ENCODE assay signal across 27 cellular contexts in genomic region chr10:28743576-28743975, GRCh38.
DNase-seq lines count a peak whose midpoint lies in the region; ATAC-seq, FAIRE-seq and TF ChIP-seq lines count a peak whose summit lies in the region.
"Had no signal": no experiment of that assay in that cellular context is flagged by ENCODE, and none has a peak within 500 bp of the region (broad histone marks: within the 10 kb centered on the region; RNA-seq: fewer than 3 reads in every experiment).

No MANE protein-coding gene starts in this region.

- H3K27ac ChIP-seq in HepG2 (ENCODE audit: extremely low read length, insufficient read depth, low read length) (no peak overlapping the region), right lobe of liver (no peak overlapping the region), HEK293 (ENCODE audit: extremely low read depth, low read depth, low read length) (no peak overlapping the region), body of pancreas (peak overlapping the region; percentile 25 to 81 (median 60)), upper lobe of right lung (no peak overlapping the region)
- H3K27ac ChIP-seq: KMS-11 had no signal

- TF ChIP-seq CTCF in HepG2 (CRISPR knock-in tag; IDR thresholded peaks at IDR 0.05) = no peak
- no peak for TF ChIP-seq CTCF in right lobe of liver (IDR thresholded peaks at IDR 0.05)
- no peak for TF ChIP-seq CTCF in HEK293 (tag by site-specific recombination; IDR thresholded peaks at IDR 0.05)
- no peak for TF ChIP-seq CTCF in body of pancreas (IDR thresholded peaks at IDR 0.05)
- no peak for TF ChIP-seq CTCF in upper lobe of right lung (IDR thresholded peaks at IDR 0.05)

- H2AFZ ChIP-seq in HepG2 (ENCODE audit: low read length) = peak overlapping the region; percentile 44

- TF ChIP-seq POLR2A in HepG2 (IDR thresholded peaks at IDR 0.05; ENCODE audit: insufficient read depth in 1 of 2, low read depth in 2 of 2, low read length in 2 of 2) (no peak), right lobe of liver (IDR thresholded peaks at IDR 0.05) (no peak), body of pancreas (IDR thresholded peaks at IDR 0.05) (peak in 2 of 3 donors; percentile 39 to 51)

- peak; percentile 57 for ATAC-seq in HepG2
- no peak for ATAC-seq in right lobe of liver
- peak; percentile 93 for ATAC-seq in body of pancreas
- peak; percentile 15 for ATAC-seq in upper lobe of right lung
- ATAC-seq in activated naive CD4-positive, alpha-beta T cell treated with anti-CD3 and anti-CD28 coated beads, Interleukin-2, amount 50 U/mL, for 72 hours = no peak
- ATAC-seq: A549; CD8-positive, alpha-beta T cell; Panc1 had no signal

- H3K27me3 ChIP-seq in HepG2 (ENCODE audit: control insufficient read depth in 1 of 2, insufficient read depth in 2 of 2, low read length in 2 of 2) (no peaks in the 10 kb centered on the region; a peak in 1 of 5 replicates), right lobe of liver (no peaks in the 10 kb centered on the region), body of pancreas (no peaks in the 10 kb centered on the region), upper lobe of right lung (no peaks in the 10 kb centered on the region)

- CTCF ChIA-PET in HepG2 (lab: Yijun Ruan, JAX; ENCODE audit: low intra/inter-chr PET ratio, low total read pairs) = no interaction called here
- CTCF ChIA-PET in HEK293 (lab: Yijun Ruan, JAX) = interaction anchor here (0.7 to 1.0 kb wide), 2 partner anchors 11 to 115 kb away, joined by 3 read pairs; no protein-coding TSS in a partner anchor

- no peak overlapping the region for H3K9ac ChIP-seq in HepG2 (ENCODE audit: insufficient read depth, low read depth, low read length)
- H3K9ac ChIP-seq: KMS-11, SK-N-SH had no signal

- no peaks in the 10 kb centered on the region for H3K79me2 ChIP-seq in HepG2 (ENCODE audit: insufficient read depth, low read length)

- FAIRE-seq in HepG2 (lab: Jason Lieb, UNC) = no peak
- FAIRE-seq: A549, GM18507 had no signal

- H3K27ac Mint-ChIP-seq in activated naive CD4-positive, alpha-beta T cell treated with anti-CD3 and anti-CD28 coated beads, Interleukin-2, amount 50 U/mL, for 72 hours = no peak overlapping the region
- H3K27ac Mint-ChIP-seq: CD8-positive, alpha-beta T cell; T-helper 1 cell treated with Interleukin-12 subunit alpha and Interleukin-12 subunit beta and Interleukin-4 antibody, amounts not matched to agents 30 μg/mL and 1 μg/mL, for 36 hours had no signal

- intact Hi-C loops in HepG2 (cut with micrococcal nuclease; ENCODE audit: unreplicated experiment) (no loop called here), right lobe of liver (cut with DNase I) (no loop called here), body of pancreas (cut with DNase I) (no loop called here), upper lobe of right lung (cut with DNase I) (no loop called here)

- H3K9me3 Mint-ChIP-seq in activated naive CD4-positive, alpha-beta T cell treated with anti-CD3 and anti-CD28 coated beads, Interleukin-2, amount 50 U/mL, for 72 hours = no peaks in the 10 kb centered on the region
- H3K9me3 Mint-ChIP-seq: T-helper 1 cell treated with Interleukin-12 subunit alpha and Interleukin-12 subunit beta and Interleukin-4 antibody, amounts not matched to agents 30 μg/mL and 1 μg/mL, for 36 hours had no signal

- no peak for TF ChIP-seq RAD21 in HepG2 (CRISPR knock-in tag; IDR thresholded peaks at IDR 0.05)

- POLR2A ChIA-PET in HepG2 (lab: Yijun Ruan, JAX) = no interaction called here
- POLR2A ChIA-PET in HEK293 (lab: Yijun Ruan, JAX) = no interaction called here

- BruUV-seq in HepG2 (replicated peaks; lab: Mats Ljungman, UMichigan) = no TSS peak

- H3K9me3 ChIP-seq in HepG2 (ENCODE audit: low read length) (no peaks in the 10 kb centered on the region), right lobe of liver (no peaks in the 10 kb centered on the region), HEK293 (ENCODE audit: control insufficient read depth, insufficient read depth, low read depth, low read length) (no peaks in the 10 kb centered on the region), body of pancreas (no peaks in the 10 kb centered on the region), upper lobe of right lung (no peaks in the 10 kb centered on the region)
- H3K9me3 ChIP-seq: A549, HAP-1, SK-N-SH had no signal

- TF ChIP-seq EP300 in HepG2 (IDR thresholded peaks at IDR 0.05; ENCODE audit: low read depth in 2 of 2, low read length in 2 of 2) (no peak), HepG2 (CRISPR knock-in tag; IDR thresholded peaks at IDR 0.05; ENCODE audit: borderline replicate concordance) (no peak)

- WGBS in HepG2 (ENCODE audit: low lambda C conversion rate) = 6% methylated on average over 6 of the region's 6 CpGs
- 66% methylated on average over 4 of the region's 6 CpGs for WGBS in right lobe of liver (ENCODE audit: insufficient coverage, low coverage, low lambda C conversion rate, missing lambda C conversion rate)
- WGBS in body of pancreas, 2 donors = 12 to 22% methylated on average over 6 of the region's 6 CpGs

- H4K20me1 ChIP-seq in HepG2 (ENCODE audit: insufficient read depth, low read length) = no peaks in the 10 kb centered on the region

- H3K36me3 ChIP-seq in HepG2 (replicated peaks in 1 of 2; ENCODE audit: control insufficient read depth in 1 of 2, insufficient read depth in 2 of 2, low read length in 2 of 2) = no peaks in the 10 kb centered on the region
- H3K36me3 ChIP-seq in right lobe of liver = no peaks in the 10 kb centered on the region
- H3K36me3 ChIP-seq in HEK293 (ENCODE audit: control insufficient read depth in 2 of 2, insufficient read depth in 1 of 2, low read length in 2 of 2) = no peaks in the 10 kb centered on the region
- no peaks in the 10 kb centered on the region for H3K36me3 ChIP-seq in body of pancreas (replicated peaks in 1 of 2; ENCODE audit: insufficient read depth in 1 of 2, low read depth in 2 of 2)
- no peaks in the 10 kb centered on the region for H3K36me3 ChIP-seq in upper lobe of right lung
- H3K36me3 ChIP-seq: HAP-1 had no signal

- H3K4me2 ChIP-seq in HepG2 (ENCODE audit: low read depth, low read length) = peak overlapping the region; percentile 46
- H3K4me2 ChIP-seq: A549, KMS-11, SK-N-SH had no signal

- in situ Hi-C loops in HepG2 (cut with HindIII; ENCODE audit: extremely low pct_ligation_motif_present, low pct_unique_long_range_greater_than_20kb) = no loop called here

- H3K4me3 ChIP-seq in HepG2 (replicated peaks in 1 of 3; ENCODE audit: insufficient read depth in 1 of 3, low read depth in 2 of 3, low read length in 3 of 3) = no peak overlapping the region; a peak in 1 of 6 replicates
- no peak overlapping the region for H3K4me3 ChIP-seq in right lobe of liver
- H3K4me3 ChIP-seq in HEK293 (ENCODE audit: low read depth, low read length) = no peak overlapping the region
- H3K4me3 ChIP-seq in body of pancreas = no peak overlapping the region
- no peak overlapping the region for H3K4me3 ChIP-seq in upper lobe of right lung
- H3K4me3 ChIP-seq: A549, HAP-1 had no signal

- H3K36me3 Mint-ChIP-seq in activated naive CD4-positive, alpha-beta T cell treated with anti-CD3 and anti-CD28 coated beads, Interleukin-2, amount 50 U/mL, for 72 hours = no peaks in the 10 kb centered on the region
- H3K36me3 Mint-ChIP-seq: CD8-positive, alpha-beta T cell had no signal

- DNase-seq in HepG2 (ENCODE audit: low spot score) (no peak), right lobe of liver (no peak), body of pancreas (peak; percentile 67 to 85 (median 78)), upper lobe of right lung (no peak), NCI-H1092 treated with DMSO at 0.1 percent for 48 hours (lab: John Stamatoyannopoulos, UW) (no peak), SIG-M5 treated with dmso at 0.1 percent for 504 hours (lab: John Stamatoyannopoulos, UW; ENCODE audit: unreplicated experiment) (no peak)
- no peak for DNase-seq in activated naive CD4-positive, alpha-beta T cell treated with anti-CD3 and anti-CD28 coated beads, Interleukin-2, amount 50 U/mL, for 72 hours (ENCODE audit: low spot score in 2 of 2)
- DNase-seq: C1 segment of cervical spinal cord; CD8-positive, alpha-beta T cell; DMS 273 treated with DMSO at 0.1 percent for 48 hours; IMR-90; NCI-H1092; NCI-H1436; NCI-H1930; NCI-H2107; NCI-H446 treated with DMSO at 0.1 percent for 48 hours; NCI-H526 treated with DMSO at 0.1 percent for 48 hours; SHP77 treated with DMSO at 0.1 percent for 48 hours; SK-N-SH; SW 1271 had no signal

- H3K4me1 ChIP-seq in HepG2 (ENCODE audit: insufficient read depth, low read length) (peaks cover 22% of the 10 kb centered on the region), right lobe of liver (no peaks in the 10 kb centered on the region), HEK293 (ENCODE audit: control insufficient read depth, insufficient read depth, low read length) (no peaks in the 10 kb centered on the region), body of pancreas (peaks cover 22% of the 10 kb centered on the region), upper lobe of right lung (no peaks in the 10 kb centered on the region)

TF ChIP-seq in HEK293, 187 proteins besides CTCF, POLR2A, EP300 and RAD21:
- TF ChIP-seq ZNF670 (tag by site-specific recombination; IDR thresholded peaks at IDR 0.05; ENCODE audit: low read depth) (no peak), ZNF140 (tag by site-specific recombination; IDR thresholded peaks at IDR 0.05) (no peak), ZNF335 (tag by site-specific recombination; conservative IDR thresholded peaks at IDR 0.05) (peak; percentile 55; the same call in 1 of the 2 replicates)

Comparison
In these comparisons a context has a peak if more than half of its experiments do, and no peak if none do; other contexts are left out.
1. ATAC-seq: peak in HepG2 (single experiment), body of pancreas (single experiment) and upper lobe of right lung (single experiment); none in right lobe of liver (0 of 4) and activated naive CD4-positive, alpha-beta T cell treated with anti-CD3 and anti-CD28 coated beads, Interleukin-2, amount 50 U/mL, for 72 hours (0 of 2).
2. DNase-seq: peak in body of pancreas (4 of 4); none in HepG2 (single experiment), right lobe of liver (0 of 3), upper lobe of right lung (single experiment), activated naive CD4-positive, alpha-beta T cell treated with anti-CD3 and anti-CD28 coated beads, Interleukin-2, amount 50 U/mL, for 72 hours (0 of 2), NCI-H1092 treated with DMSO at 0.1 percent for 48 hours (single experiment) and SIG-M5 treated with dmso at 0.1 percent for 504 hours (single experiment).
3. H3K27ac ChIP-seq: peak in body of pancreas (4 of 4); none in HepG2 (single experiment), right lobe of liver (0 of 3), HEK293 (single experiment) and upper lobe of right lung (single experiment).
4. POLR2A ChIP-seq: peak in body of pancreas (2 of 3); none in HepG2 (0 of 2) and right lobe of liver (single experiment).
5. Of the 63 proteins assayed by ChIP-seq in both HepG2 and HEK293: peak only in HepG2: none; only in HEK293: ZNF335; in both: none; in neither: 62.